In the genomic region with DNA sequence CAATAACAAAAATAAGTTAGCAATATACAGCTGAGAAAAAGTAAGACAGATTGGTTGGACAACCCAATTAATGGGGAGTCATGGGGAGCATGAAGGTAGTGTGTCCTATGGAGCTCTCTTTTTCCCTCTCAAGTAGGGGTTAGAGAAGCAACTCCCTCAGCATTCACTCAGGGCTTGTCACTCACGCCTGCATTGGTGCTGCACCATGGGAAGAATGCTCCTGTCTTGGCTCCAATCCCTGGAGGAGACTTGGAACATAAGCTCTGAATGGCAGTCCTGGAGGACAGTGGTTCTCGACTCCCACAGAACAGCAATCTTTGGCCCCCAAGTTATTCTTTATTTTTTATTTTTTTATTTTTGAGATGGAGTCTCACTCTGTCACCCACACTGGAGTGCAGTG, we compare ENCODE assay signal across 23 cellular contexts.
DNase-seq lines count a peak whose midpoint lies in the region; ATAC-seq and TF ChIP-seq lines count a peak whose summit lies in the region.
"Had no signal": no experiment of that assay in that cellular context is flagged by ENCODE, and none has a peak within 500 bp of the region (broad histone marks: within the 10 kb centered on the region; RNA-seq: fewer than 3 reads in every experiment).

No MANE protein-coding gene starts in this region.

- no peaks in the 10 kb centered on the region for H3K36me3 Mint-ChIP-seq in activated B cell treated with CpG ODN at 0.5 μM for 24 hours (ENCODE audit: low read depth)
- H3K36me3 Mint-ChIP-seq in stimulated activated memory B cell treated with anti-CD40 and anti-IgM and Interleukin-4, amounts not matched to agents 10 μg/mL and 1 μg/mL and 100 μg/mL, for 72 hours: no peaks in the 10 kb centered on the region
- H3K36me3 Mint-ChIP-seq: CD8-positive, alpha-beta T cell had no signal

- peak overlapping the region in 2 of 12 donors; percentile 0 to 2 for H3K27ac ChIP-seq in heart left ventricle
- H3K27ac ChIP-seq in right atrium auricular region: peak overlapping the region in 1 of 2 donors; percentile 21
- H3K27ac ChIP-seq in HL-60 (replicated peaks): peak overlapping the region; percentile 62
- H3K27ac ChIP-seq: A549 had no signal

- H3K9me3 Mint-ChIP-seq in activated B cell treated with CpG ODN at 0.5 μM for 24 hours: no peaks in the 10 kb centered on the region
- H3K9me3 Mint-ChIP-seq in stimulated activated memory B cell treated with anti-CD40 and anti-IgM and Interleukin-4, amounts not matched to agents 10 μg/mL and 1 μg/mL and 100 μg/mL, for 72 hours: no peaks in the 10 kb centered on the region
- H3K9me3 Mint-ChIP-seq: CD8-positive, alpha-beta T cell had no signal

- H3K4me1 Mint-ChIP-seq in activated B cell treated with CpG ODN at 0.5 μM for 24 hours: peaks cover 60% of the 10 kb centered on the region
- H3K4me1 Mint-ChIP-seq in stimulated activated memory B cell treated with anti-CD40 and anti-IgM and Interleukin-4, amounts not matched to agents 10 μg/mL and 1 μg/mL and 100 μg/mL, for 72 hours: peaks cover 63% of the 10 kb centered on the region

- WGBS in heart left ventricle, 4 donors: 68 to 82% (median 74%) methylated on average over 2 of the region's 2 CpGs

- POLR2A ChIA-PET in activated B cell treated with CpG ODN at 0.5 μM for 24 hours (lab: Charles Lee): no interaction called here

- H3K4me3 Mint-ChIP-seq in activated B cell treated with CpG ODN at 0.5 μM for 24 hours: no peak overlapping the region
- H3K4me3 Mint-ChIP-seq in stimulated activated memory B cell treated with anti-CD40 and anti-IgM and Interleukin-4, amounts not matched to agents 10 μg/mL and 1 μg/mL and 100 μg/mL, for 72 hours: no peak overlapping the region
- H3K4me3 Mint-ChIP-seq: CD8-positive, alpha-beta T cell had no signal

- H3K4me3 ChIP-seq in heart left ventricle (no peak overlapping the region), right atrium auricular region (no peak overlapping the region), HL-60 (replicated peaks; ENCODE audit: insufficient read depth, low read length) (no peak overlapping the region)
- H3K4me3 ChIP-seq: A549 had no signal

- H3K36me3 ChIP-seq in heart left ventricle (no peaks in the 10 kb centered on the region), right atrium auricular region (no peaks in the 10 kb centered on the region)

- CTCF ChIA-PET in activated B cell treated with CpG ODN at 0.5 μM for 24 hours (lab: Charles Lee): no interaction called here

- no peaks in the 10 kb centered on the region for H3K27me3 Mint-ChIP-seq in activated B cell treated with CpG ODN at 0.5 μM for 24 hours
- H3K27me3 Mint-ChIP-seq in stimulated activated memory B cell treated with anti-CD40 and anti-IgM and Interleukin-4, amounts not matched to agents 10 μg/mL and 1 μg/mL and 100 μg/mL, for 72 hours: no peaks in the 10 kb centered on the region

- peak in 1 of 5 donors; percentile 34 for DNase-seq in heart left ventricle
- no peak for DNase-seq in right atrium auricular region (ENCODE audit: low spot score)
- DNase-seq in HL-60 (ENCODE audit: low read depth in 1 of 2, low spot score in 1 of 2): no peak
- no peak for DNase-seq in activated B cell treated with CpG ODN at 0.5 μM for 24 hours
- no peak for DNase-seq in GDM1 (lab: John Stamatoyannopoulos, UW)
- no peak for DNase-seq in GF-D8 (lab: John Stamatoyannopoulos, UW)
- DNase-seq: CD8-positive, alpha-beta T cell; GOT3; HCEC 1CT; IMR-90; NCI-H1105; NCI-H146; NCI-H2029 treated with DMSO at 0.1 percent for 48 hours; NCI-H2171; NCI-H345; NCI-H524; NCI-H774; OCI-M1; SHP77; SW 1271 had no signal

- H3K27me3 ChIP-seq in heart left ventricle: no peaks in the 10 kb centered on the region
- H3K27me3 ChIP-seq in right atrium auricular region: no peaks in the 10 kb centered on the region
- no peaks in the 10 kb centered on the region for H3K27me3 ChIP-seq in HL-60 (ENCODE audit: insufficient read depth, poor library complexity, severe bottlenecking)

- peak overlapping the region; percentile 62 for H3K27ac Mint-ChIP-seq in activated B cell treated with CpG ODN at 0.5 μM for 24 hours
- H3K27ac Mint-ChIP-seq in stimulated activated memory B cell treated with anti-CD40 and anti-IgM and Interleukin-4, amounts not matched to agents 10 μg/mL and 1 μg/mL and 100 μg/mL, for 72 hours: peak overlapping the region; percentile 8
- H3K27ac Mint-ChIP-seq: CD8-positive, alpha-beta T cell had no signal

- H3K9me3 ChIP-seq in heart left ventricle: no peaks in the 10 kb centered on the region
- H3K9me3 ChIP-seq in right atrium auricular region: no peaks in the 10 kb centered on the region
- H3K9me3 ChIP-seq: A549 had no signal

- intact Hi-C loops in heart left ventricle (cut with DNase I) (loop anchor here in 1 of 10 donors (10.0 kb wide), 1 partner anchor 108 kb away; no protein-coding TSS in a partner anchor), activated B cell treated with CpG ODN at 0.5 μM for 24 hours (cut with micrococcal nuclease) (no loop called here)

- peak in 3 of 4 donors; percentile 28 to 54 (median 34) for ATAC-seq in heart left ventricle
- no peak for ATAC-seq in activated B cell treated with CpG ODN at 0.5 μM for 24 hours (ENCODE audit: low read depth)
- ATAC-seq in stimulated activated memory B cell treated with anti-CD40 and anti-IgM and Interleukin-4, amounts not matched to agents 10 μg/mL and 1 μg/mL and 100 μg/mL, for 72 hours: no peak
- no peak for ATAC-seq in GM19455 (IDR thresholded peaks at IDR 0.05; ENCODE audit: unreplicated experiment)
- ATAC-seq: A549; CD8-positive, alpha-beta T cell had no signal

- TF ChIP-seq POLR2A in heart left ventricle (IDR thresholded peaks at IDR 0.05): no peak

- no peak for TF ChIP-seq CTCF in heart left ventricle (IDR thresholded peaks at IDR 0.05)
- TF ChIP-seq CTCF in right atrium auricular region (IDR thresholded peaks at IDR 0.05): no peak
- TF ChIP-seq CTCF in HL-60 (IDR thresholded peaks at IDR 0.05; ENCODE audit: insufficient read depth, low read length): no peak
- TF ChIP-seq CTCF in activated B cell treated with CpG ODN at 0.5 μM for 24 hours (IDR thresholded peaks at IDR 0.05): no peak

- peaks cover 3 to 80% (median 49%) of the 10 kb centered on the region in 12 donors for H3K4me1 ChIP-seq in heart left ventricle
- peaks cover 0 to 62% of the 10 kb centered on the region in 2 donors for H3K4me1 ChIP-seq in right atrium auricular region

Comparison
In these comparisons a context has a peak if more than half of its experiments do, and no peak if none do; other contexts are left out.
1. ATAC-seq: peak in heart left ventricle (3 of 4); none in activated B cell treated with CpG ODN at 0.5 μM for 24 hours (single experiment), stimulated activated memory B cell treated with anti-CD40 and anti-IgM and Interleukin-4, amounts not matched to agents 10 μg/mL and 1 μg/mL and 100 μg/mL, for 72 hours (single experiment) and GM19455 (single experiment).